19 cellular contexts compared by ENCODE assay signal in the genomic region with DNA sequence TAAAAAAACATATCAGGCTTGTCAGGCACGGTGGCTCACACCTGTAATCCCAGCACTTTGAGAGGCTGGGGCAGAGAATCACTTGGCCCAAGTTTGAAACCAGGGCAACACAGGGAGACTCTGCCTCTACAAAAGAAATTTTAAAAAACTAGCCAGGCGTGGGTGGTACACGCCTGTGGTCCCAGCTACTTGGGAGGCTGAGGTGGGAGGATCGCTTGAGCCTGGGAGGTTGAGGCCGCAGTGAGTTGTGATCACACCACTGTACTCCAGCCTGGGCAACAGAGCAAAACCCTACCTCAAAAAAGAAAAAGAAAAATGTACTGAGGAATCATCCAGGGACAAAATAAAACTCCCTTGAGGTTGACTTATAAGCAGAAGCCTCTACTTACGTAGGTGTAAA.
DNase-seq lines count a peak whose midpoint lies in the region; ATAC-seq and TF ChIP-seq lines count a peak whose summit lies in the region.
"Had no signal": no experiment of that assay in that cellular context is flagged by ENCODE, and none has a peak within 500 bp of the region (broad histone marks: within the 10 kb centered on the region; RNA-seq: fewer than 3 reads in every experiment).

No MANE protein-coding gene starts in this region.

- H3K36me3 ChIP-seq in PC-3 (ENCODE audit: low read depth, low read length) (peaks cover 81% of the 10 kb centered on the region), lower lobe of right lung (peaks cover 100% of the 10 kb centered on the region)

- CTCF ChIA-PET in activated CD8-positive, alpha-beta memory T cell treated with anti-CD3 and anti-CD28 coated beads, Interleukin-2, amount 10 ng/mL, durations not matched to agents 7 days and 5 days (lab: Charles Lee), result interaction anchor here (1.5 to 3.1 kb wide), 3 partner anchors 10 to 13 kb away, joined by 4 to 20 read pairs (median 13); no protein-coding TSS in a partner anchor
- CTCF ChIA-PET in PC-3 (lab: Charles Lee), result interaction anchor here (0.5 kb wide), 1 partner anchor 36 kb away, joined by 8 read pairs; no protein-coding TSS in a partner anchor

- intact Hi-C loops in PC-3 (cut with micrococcal nuclease), result no loop called here
- intact Hi-C loops in lower lobe of right lung (cut with DNase I), result no loop called here

- no TSS peak for BruUV-seq in PC-3 (replicated peaks; lab: Mats Ljungman, UMichigan)

- no peak overlapping the region for H3K4me2 ChIP-seq in PC-3 (ENCODE audit: low read length)

- H3K4me1 ChIP-seq in PC-3 (ENCODE audit: insufficient read depth, low read length) (peaks cover 49% of the 10 kb centered on the region), lower lobe of right lung (peaks cover 72% of the 10 kb centered on the region)
- H3K4me1 ChIP-seq: prostate gland had no signal

- TF ChIP-seq CTCF in PC-3 (conservative IDR thresholded peaks at IDR 0.05; ENCODE audit: low read depth, low read length), result no peak
- TF ChIP-seq CTCF in lower lobe of right lung (IDR thresholded peaks at IDR 0.05), result no peak

- no peak overlapping the region for H3K4me3 Mint-ChIP-seq in activated CD8-positive, alpha-beta memory T cell treated with anti-CD3 and anti-CD28 coated beads, Interleukin-2, amount 10 ng/mL, durations not matched to agents 7 days and 5 days
- H3K4me3 Mint-ChIP-seq in effector memory CD8-positive, alpha-beta T cell, result no peak overlapping the region
- H3K4me3 Mint-ChIP-seq in stimulated activated effector memory CD8-positive, alpha-beta T cell treated with anti-CD3 and anti-CD28 coated beads, Interleukin-12 subunit alpha, Interleukin-12 subunit beta, amount 100 ng/mL, for 72 hours, result no peak overlapping the region
- H3K4me3 Mint-ChIP-seq: CD4-positive, alpha-beta T cell; memory B cell; nephron had no signal

- H3K36me3 Mint-ChIP-seq in activated CD8-positive, alpha-beta memory T cell treated with anti-CD3 and anti-CD28 coated beads, Interleukin-2, amount 10 ng/mL, durations not matched to agents 7 days and 5 days, result peaks cover 57% of the 10 kb centered on the region
- H3K36me3 Mint-ChIP-seq in effector memory CD8-positive, alpha-beta T cell (ENCODE audit: insufficient read depth), result peaks cover 100% of the 10 kb centered on the region
- H3K36me3 Mint-ChIP-seq in stimulated activated effector memory CD8-positive, alpha-beta T cell treated with anti-CD3 and anti-CD28 coated beads, Interleukin-12 subunit alpha, Interleukin-12 subunit beta, amount 100 ng/mL, for 72 hours, result no peaks in the 10 kb centered on the region

- H3K9ac ChIP-seq in PC-3 (ENCODE audit: low read length), result no peak overlapping the region

- H3K27me3 ChIP-seq in PC-3 (ENCODE audit: low read length), result no peaks in the 10 kb centered on the region
- H3K27me3 ChIP-seq in lower lobe of right lung (ENCODE audit: low read depth), result no peaks in the 10 kb centered on the region

- H3K9me2 ChIP-seq in PC-3 (replicated peaks; ENCODE audit: low read length), result no peaks in the 10 kb centered on the region

- H3K9me3 ChIP-seq in PC-3 (ENCODE audit: low read length) (no peaks in the 10 kb centered on the region), lower lobe of right lung (no peaks in the 10 kb centered on the region)
- H3K9me3 ChIP-seq: prostate gland had no signal

- H3K27ac Mint-ChIP-seq in activated CD8-positive, alpha-beta memory T cell treated with anti-CD3 and anti-CD28 coated beads, Interleukin-2, amount 10 ng/mL, durations not matched to agents 7 days and 5 days, result no peak overlapping the region
- H3K27ac Mint-ChIP-seq in effector memory CD8-positive, alpha-beta T cell, result peak overlapping the region; percentile 26 to 52
- peak overlapping the region; percentile 94 for H3K27ac Mint-ChIP-seq in stimulated activated effector memory CD8-positive, alpha-beta T cell treated with anti-CD3 and anti-CD28 coated beads, Interleukin-12 subunit alpha, Interleukin-12 subunit beta, amount 100 ng/mL, for 72 hours
- H3K27ac Mint-ChIP-seq: CD4-positive, alpha-beta T cell; memory B cell had no signal

- peaks cover 42% of the 10 kb centered on the region for H3K4me1 Mint-ChIP-seq in activated CD8-positive, alpha-beta memory T cell treated with anti-CD3 and anti-CD28 coated beads, Interleukin-2, amount 10 ng/mL, durations not matched to agents 7 days and 5 days
- peaks cover 28 to 33% of the 10 kb centered on the region in 2 donors for H3K4me1 Mint-ChIP-seq in effector memory CD8-positive, alpha-beta T cell (ENCODE audit: low read depth in 2 of 2)
- H3K4me1 Mint-ChIP-seq in stimulated activated effector memory CD8-positive, alpha-beta T cell treated with anti-CD3 and anti-CD28 coated beads, Interleukin-12 subunit alpha, Interleukin-12 subunit beta, amount 100 ng/mL, for 72 hours, result peaks cover 54% of the 10 kb centered on the region

- no peaks in the 10 kb centered on the region for H3K9me3 Mint-ChIP-seq in activated CD8-positive, alpha-beta memory T cell treated with anti-CD3 and anti-CD28 coated beads, Interleukin-2, amount 10 ng/mL, durations not matched to agents 7 days and 5 days (ENCODE audit: low read depth)
- H3K9me3 Mint-ChIP-seq in effector memory CD8-positive, alpha-beta T cell, result no peaks in the 10 kb centered on the region
- no peaks in the 10 kb centered on the region for H3K9me3 Mint-ChIP-seq in stimulated activated effector memory CD8-positive, alpha-beta T cell treated with anti-CD3 and anti-CD28 coated beads, Interleukin-12 subunit alpha, Interleukin-12 subunit beta, amount 100 ng/mL, for 72 hours
- H3K9me3 Mint-ChIP-seq: CD4-positive, alpha-beta T cell; memory B cell; nephron had no signal

- no peak for ATAC-seq in activated CD8-positive, alpha-beta memory T cell treated with anti-CD3 and anti-CD28 coated beads, Interleukin-2, amount 10 ng/mL, durations not matched to agents 7 days and 5 days
- ATAC-seq in PC-3 (no peak), lower lobe of right lung (no peak)
- no peak for ATAC-seq in effector memory CD8-positive, alpha-beta T cell (replicated peaks)
- no peak for ATAC-seq in stimulated activated effector memory CD8-positive, alpha-beta T cell treated with anti-CD3 and anti-CD28 coated beads, Interleukin-12 subunit alpha, Interleukin-12 subunit beta, amount 100 ng/mL, for 72 hours

- peaks cover 11% of the 10 kb centered on the region for H4K20me1 ChIP-seq in PC-3 (ENCODE audit: low read length)

- H3K27ac ChIP-seq in PC-3 (ENCODE audit: low read length) (peak overlapping the region; percentile 80), lower lobe of right lung (no peak overlapping the region)
- H3K27ac ChIP-seq: prostate gland had no signal

- peaks cover 21% of the 10 kb centered on the region for H3F3A ChIP-seq in PC-3 (ENCODE audit: low read length, unreplicated experiment)

- H3K27me3 Mint-ChIP-seq in activated CD8-positive, alpha-beta memory T cell treated with anti-CD3 and anti-CD28 coated beads, Interleukin-2, amount 10 ng/mL, durations not matched to agents 7 days and 5 days, result no peaks in the 10 kb centered on the region
- H3K27me3 Mint-ChIP-seq in effector memory CD8-positive, alpha-beta T cell, result no peaks in the 10 kb centered on the region
- H3K27me3 Mint-ChIP-seq: CD4-positive, alpha-beta T cell; memory B cell had no signal

- H3K79me2 ChIP-seq in PC-3 (ENCODE audit: low read length), result peaks cover 85% of the 10 kb centered on the region

- POLR2A ChIA-PET in PC-3 (lab: Charles Lee; ENCODE audit: unreplicated experiment), result no interaction called here

- H3K4me3 ChIP-seq in PC-3 (ENCODE audit: low read length) (no peak overlapping the region), lower lobe of right lung (no peak overlapping the region)
- H3K4me3 ChIP-seq: prostate gland had no signal

- DNase-seq in activated CD8-positive, alpha-beta memory T cell treated with anti-CD3 and anti-CD28 coated beads, Interleukin-2, amount 50 U/mL, for 48 hours, result peak; percentile 42
- no peak for DNase-seq in activated CD8-positive, alpha-beta memory T cell treated with anti-CD3 and anti-CD28 coated beads, Interleukin-2, amount 10 ng/mL, durations not matched to agents 7 days and 5 days
- DNase-seq in PC-3 (no peak), NCI-H510A (lab: John Stamatoyannopoulos, UW) (no peak), hippocampal formation (lab: John Stamatoyannopoulos, UW) (no peak), lower lobe of right lung (no peak)
- DNase-seq in effector memory CD8-positive, alpha-beta T cell, result no peak
- DNase-seq in stimulated activated effector memory CD8-positive, alpha-beta T cell treated with anti-CD3 and anti-CD28 coated beads, Interleukin-12 subunit alpha, Interleukin-12 subunit beta, amount 100 ng/mL, for 72 hours (ENCODE audit: low spot score in 2 of 2), result no peak
- DNase-seq: activated CD4-positive, alpha-beta T cell treated with anti-CD3 and anti-CD28 coated beads, Interleukin-2, amount 50 U/mL, for 48 hours; activated gamma-delta T cell; DMS79 treated with DMSO at 0.1 percent for 48 hours; glutamatergic neuron; HCEC 1CT; Kasumi-1; NCI-H1105 treated with DMSO at 0.1 percent for 48 hours had no signal

- H2AFZ ChIP-seq in PC-3 (ENCODE audit: low read length), result no peak overlapping the region
